Comparison of ENCODE assay signal across 8 cellular contexts in genomic region chr5:124906339-124907097, GRCh38.
DNase-seq lines count a peak whose midpoint lies in the region; ATAC-seq and TF ChIP-seq lines count a peak whose summit lies in the region.

No MANE protein-coding gene starts in this region.

- H3F3A ChIP-seq in PC-3 (ENCODE audit: low read length, unreplicated experiment) = no peaks in the 10 kb centered on the region

- H3K36me3 ChIP-seq in PC-3 (ENCODE audit: low read depth, low read length) (no peaks in the 10 kb centered on the region), esophagus squamous epithelium (no peaks in the 10 kb centered on the region)

- peak overlapping the region; percentile 42; the same call in 1 of the 2 replicates for H2AFZ ChIP-seq in PC-3 (ENCODE audit: low read length)

- H3K79me2 ChIP-seq in PC-3 (ENCODE audit: low read length) = no peaks in the 10 kb centered on the region

- peaks cover 6% of the 10 kb centered on the region for H3K4me1 ChIP-seq in PC-3 (ENCODE audit: insufficient read depth, low read length)
- H3K4me1 ChIP-seq in esophagus squamous epithelium = peaks cover 0 to 47% (median 21%) of the 10 kb centered on the region in 3 donors

- WGBS in esophagus squamous epithelium, 2 donors = 2 to 6% methylated on average over 6 of the region's 6 CpGs

- CTCF ChIA-PET in PC-3 (lab: Charles Lee) = no interaction called here

- in situ Hi-C loops in GM13977 (cut with MboI; ENCODE audit: low pct_unique_long_range_greater_than_20kb, low sequenced_read_pairs, unreplicated experiment) = no loop called here

- peaks cover 17% of the 10 kb centered on the region for H3K27me3 Mint-ChIP-seq in nephron (ENCODE audit: low read depth)

- ATAC-seq in PC-3 (peak; percentile 54), GM21528 (IDR thresholded peaks at IDR 0.05; ENCODE audit: low FRiP score, unreplicated experiment) (no peak), GM19455 (IDR thresholded peaks at IDR 0.05; ENCODE audit: unreplicated experiment) (no peak)

- POLR2A ChIA-PET in PC-3 (lab: Charles Lee; ENCODE audit: unreplicated experiment) = no interaction called here

- peak overlapping the region; percentile 17; the same call in 1 of the 2 replicates for H3K4me2 ChIP-seq in PC-3 (ENCODE audit: low read length)

- DNase-seq in HFF-Myc (ENCODE audit: extremely low read depth, low read depth) = peak; percentile 57
- DNase-seq in PC-3 = peak; percentile 27
- no peak for DNase-seq in esophagus squamous epithelium (lab: John Stamatoyannopoulos, UW)
- no peak for DNase-seq in stimulated activated CD4-positive, alpha-beta T cell treated with anti-CD3 and anti-CD28 coated beads, Interleukin-4, amount 100 ng/mL, for 1 hour
- DNase-seq in GM13977 (ENCODE audit: low spot score) = no peak

- H3K27ac ChIP-seq in PC-3 (ENCODE audit: low read length) = no peak overlapping the region
- peak overlapping the region in 3 of 4 donors; percentile 21 to 59 (median 54) for H3K27ac ChIP-seq in esophagus squamous epithelium

- H3K9me3 Mint-ChIP-seq in nephron = no peaks in the 10 kb centered on the region

- intact Hi-C loops in PC-3 (cut with micrococcal nuclease) = loop anchor here (10.0 kb wide), 2 partner anchors 252 to 498 kb away; no protein-coding TSS in a partner anchor
- intact Hi-C loops in esophagus squamous epithelium (cut with DNase I) = no loop called here

- H3K36me3 Mint-ChIP-seq in nephron (ENCODE audit: low read depth) = no peaks in the 10 kb centered on the region

- H3K9me3 ChIP-seq in PC-3 (ENCODE audit: low read length) (no peaks in the 10 kb centered on the region), esophagus squamous epithelium (no peaks in the 10 kb centered on the region)

- H4K20me1 ChIP-seq in PC-3 (ENCODE audit: low read length) = no peaks in the 10 kb centered on the region

- H3K4me3 ChIP-seq in HFF-Myc (replicated peaks; ENCODE audit: low read depth, low read length) = no peak overlapping the region
- no peak overlapping the region for H3K4me3 ChIP-seq in PC-3 (ENCODE audit: low read length)
- no peak overlapping the region for H3K4me3 ChIP-seq in esophagus squamous epithelium

- peak overlapping the region; percentile 57 to 86 (median 78) for H3K27ac Mint-ChIP-seq in nephron

- TF ChIP-seq CTCF in HFF-Myc (IDR thresholded peaks at IDR 0.05; ENCODE audit: low read depth, low read length, missing control alignments) (no peak), PC-3 (conservative IDR thresholded peaks at IDR 0.05; ENCODE audit: low read depth, low read length) (no peak), esophagus squamous epithelium (IDR thresholded peaks at IDR 0.05) (peak in 1 of 6 experiments; percentile 10), nephron (IDR thresholded peaks at IDR 0.05; ENCODE audit: unreplicated experiment in 3 of 3) (no peak), GM13977 (IDR thresholded peaks at IDR 0.05; ENCODE audit: extremely low read depth, insufficient read depth, missing control alignments) (no peak)

- peak overlapping the region in 2 of 3 experiments; percentile 7 to 20 for H3K4me3 Mint-ChIP-seq in nephron

- TF ChIP-seq POLR2A in esophagus squamous epithelium (IDR thresholded peaks at IDR 0.05) = no peak

- H3K9ac ChIP-seq in PC-3 (ENCODE audit: low read length) = no peak overlapping the region

- no peaks in the 10 kb centered on the region for H3K9me2 ChIP-seq in PC-3 (replicated peaks; ENCODE audit: low read length)

- H3K4me1 Mint-ChIP-seq in nephron = peaks cover 82% of the 10 kb centered on the region

- no peaks in the 10 kb centered on the region for H3K27me3 ChIP-seq in PC-3 (ENCODE audit: low read length)
- H3K27me3 ChIP-seq in esophagus squamous epithelium = no peaks in the 10 kb centered on the region

- no TSS peak for BruUV-seq in PC-3 (replicated peaks; lab: Mats Ljungman, UMichigan)

Comparison
In these comparisons a context has a peak if more than half of its experiments do, and no peak if none do; other contexts are left out.
1. DNase-seq: peak in HFF-Myc (single experiment) and PC-3 (single experiment); none in esophagus squamous epithelium (single experiment), stimulated activated CD4-positive, alpha-beta T cell treated with anti-CD3 and anti-CD28 coated beads, Interleukin-4, amount 100 ng/mL, for 1 hour (single experiment) and GM13977 (single experiment).